ENCODE assay signal across 1 cellular context in genomic region chr1:52402860-52403240, GRCh38.
TF ChIP-seq lines count a peak whose summit lies in the region.

No MANE protein-coding gene starts in this region.

TF ChIP-seq in IMR-90, 13 proteins besides CTCF, POLR2A, EP300 and RAD21 (continued from another document):
- TF ChIP-seq USF2 (IDR thresholded peaks at IDR 0.05; ENCODE audit: low read depth, low read length) (no peak), NFE2L2 (IDR thresholded peaks at IDR 0.05; ENCODE audit: low read depth, low read length) (no peak), RCOR1 (IDR thresholded peaks at IDR 0.05; ENCODE audit: insufficient replicate concordance, low read length) (no peak), MXI1 (IDR thresholded peaks at IDR 0.05; ENCODE audit: borderline replicate concordance, low read depth, low read length) (no peak)
